ENCODE assay signal across 13 cellular contexts in genomic region chr6:10558575-10558974, GRCh38. TPM values are rescaled to one million over a fixed set of nuclear protein-coding genes. Genes with fewer than 3 reads are reported as not detected.
DNase-seq lines count a peak whose midpoint lies in the region; ATAC-seq and TF ChIP-seq lines count a peak whose summit lies in the region.
"Had no signal": no experiment of that assay in that cellular context is flagged by ENCODE, and none has a peak within 500 bp of the region (broad histone marks: within the 10 kb centered on the region; RNA-seq: fewer than 3 reads in every experiment).

No MANE protein-coding gene starts in this region.

- H3K4me3 ChIP-seq in duodenal mucosa (ENCODE audit: low read depth in 1 of 2, low read length in 2 of 2): peak overlapping the region; percentile 14 to 26
- H3K4me3 ChIP-seq in CD8-positive, alpha-beta memory T cell (ENCODE audit: low read length): no peak overlapping the region
- H3K4me3 ChIP-seq in CD8-positive, alpha-beta T cell (ENCODE audit: low read depth, low read length): no peak overlapping the region
- H3K4me3 ChIP-seq: HAP-1 had no signal

- no peaks in the 10 kb centered on the region for H3K27me3 Mint-ChIP-seq in CD8-positive, alpha-beta memory T cell
- no peaks in the 10 kb centered on the region for H3K27me3 Mint-ChIP-seq in CD8-positive, alpha-beta T cell (ENCODE audit: low read depth)

- no peak overlapping the region for H3K4me3 Mint-ChIP-seq in CD8-positive, alpha-beta memory T cell
- no peak overlapping the region for H3K4me3 Mint-ChIP-seq in CD8-positive, alpha-beta T cell
- no peak overlapping the region for H3K4me3 Mint-ChIP-seq in stimulated activated effector memory CD8-positive, alpha-beta T cell treated with anti-CD3 and anti-CD28 coated beads, Interleukin-12 subunit alpha, Interleukin-12 subunit beta, amount 100 ng/mL, for 72 hours

- no peaks in the 10 kb centered on the region for H3K9me3 ChIP-seq in duodenal mucosa (ENCODE audit: control insufficient read depth in 1 of 2, low read length in 2 of 2)
- no peaks in the 10 kb centered on the region for H3K9me3 ChIP-seq in CD8-positive, alpha-beta memory T cell (ENCODE audit: low read length)
- H3K9me3 ChIP-seq in CD8-positive, alpha-beta T cell (ENCODE audit: low read length): no peaks in the 10 kb centered on the region
- H3K9me3 ChIP-seq: ascending aorta, HAP-1 had no signal

- no peak for TF ChIP-seq CTCF in CD8-positive, alpha-beta T cell (IDR thresholded peaks at IDR 0.05)

- no peak overlapping the region for H3K27ac Mint-ChIP-seq in CD8-positive, alpha-beta memory T cell
- no peak overlapping the region for H3K27ac Mint-ChIP-seq in CD8-positive, alpha-beta T cell
- no peak overlapping the region for H3K27ac Mint-ChIP-seq in stimulated activated effector memory CD8-positive, alpha-beta T cell treated with anti-CD3 and anti-CD28 coated beads, Interleukin-12 subunit alpha, Interleukin-12 subunit beta, amount 100 ng/mL, for 72 hours

- no peaks in the 10 kb centered on the region for H3K27me3 ChIP-seq in duodenal mucosa (ENCODE audit: control insufficient read depth in 1 of 2, insufficient read depth in 2 of 2, low read length in 2 of 2)
- H3K27me3 ChIP-seq in CD8-positive, alpha-beta memory T cell (ENCODE audit: insufficient read depth, low read length, poor library complexity, severe bottlenecking): no peaks in the 10 kb centered on the region
- no peaks in the 10 kb centered on the region for H3K27me3 ChIP-seq in CD8-positive, alpha-beta T cell (ENCODE audit: insufficient read depth, low read length)
- H3K27me3 ChIP-seq: ascending aorta had no signal

- H3K9me3 Mint-ChIP-seq in CD8-positive, alpha-beta memory T cell: peaks cover 0 to 4% (median 0%) of the 10 kb centered on the region in 5 donors
- no peaks in the 10 kb centered on the region for H3K9me3 Mint-ChIP-seq in CD8-positive, alpha-beta T cell
- no peaks in the 10 kb centered on the region for H3K9me3 Mint-ChIP-seq in stimulated activated effector memory CD8-positive, alpha-beta T cell treated with anti-CD3 and anti-CD28 coated beads, Interleukin-12 subunit alpha, Interleukin-12 subunit beta, amount 100 ng/mL, for 72 hours

- no peak overlapping the region for H3K27ac ChIP-seq in duodenal mucosa (ENCODE audit: low read depth, low read length)
- no peak overlapping the region for H3K27ac ChIP-seq in CD8-positive, alpha-beta memory T cell (ENCODE audit: low read depth, low read length)
- H3K27ac ChIP-seq in CD8-positive, alpha-beta T cell (ENCODE audit: low read depth, low read length): no peak overlapping the region
- H3K27ac ChIP-seq: ascending aorta had no signal

- H3K9ac ChIP-seq in duodenal mucosa (ENCODE audit: low read depth in 1 of 2, low read length in 2 of 2): peak overlapping the region in 1 of 2 donors; percentile 10

- intact Hi-C loops in CD8-positive, alpha-beta T cell (cut with DNase I, micrococcal nuclease): no loop called here

- peaks cover 38 to 47% of the 10 kb centered on the region in 2 donors for H3K4me1 ChIP-seq in duodenal mucosa (ENCODE audit: control insufficient read depth in 1 of 2, insufficient read depth in 2 of 2, low read length in 2 of 2)
- H3K4me1 ChIP-seq in CD8-positive, alpha-beta memory T cell (ENCODE audit: insufficient read depth, low read length): no peaks in the 10 kb centered on the region
- H3K4me1 ChIP-seq in CD8-positive, alpha-beta T cell (ENCODE audit: insufficient read depth, low read length): no peaks in the 10 kb centered on the region

- peaks cover 11 to 28% (median 15%) of the 10 kb centered on the region in 3 donors for H3K36me3 Mint-ChIP-seq in CD8-positive, alpha-beta memory T cell
- peaks cover 19% of the 10 kb centered on the region for H3K36me3 Mint-ChIP-seq in CD8-positive, alpha-beta T cell
- H3K36me3 Mint-ChIP-seq in stimulated activated effector memory CD8-positive, alpha-beta T cell treated with anti-CD3 and anti-CD28 coated beads, Interleukin-12 subunit alpha, Interleukin-12 subunit beta, amount 100 ng/mL, for 72 hours: no peaks in the 10 kb centered on the region

- H3K4me1 Mint-ChIP-seq in CD8-positive, alpha-beta memory T cell: peaks cover 0 to 7% (median 4%) of the 10 kb centered on the region in 3 donors
- H3K4me1 Mint-ChIP-seq in CD8-positive, alpha-beta T cell (ENCODE audit: low read depth): peaks cover 1% of the 10 kb centered on the region
- H3K4me1 Mint-ChIP-seq in stimulated activated effector memory CD8-positive, alpha-beta T cell treated with anti-CD3 and anti-CD28 coated beads, Interleukin-12 subunit alpha, Interleukin-12 subunit beta, amount 100 ng/mL, for 72 hours: peaks cover 6% of the 10 kb centered on the region

- DNase-seq in COR-L47 (lab: John Stamatoyannopoulos, UW): peak; percentile 86
- DNase-seq in NCI-H146 treated with DMSO at 0.1 percent for 48 hours (lab: John Stamatoyannopoulos, UW; ENCODE audit: unreplicated experiment): peak; percentile 80
- DNase-seq in mucosa of gallbladder (ENCODE audit: low spot score): peak; percentile 48
- DNase-seq in CD8-positive, alpha-beta memory T cell: no peak
- DNase-seq in activated T-cell treated with anti-CD3 and anti-CD28 coated beads, Interleukin-2, amount 50 U/mL, for 1 hour: no peak
- no peak for DNase-seq in CD8-positive, alpha-beta T cell
- no peak for DNase-seq in stimulated activated effector memory CD8-positive, alpha-beta T cell treated with anti-CD3 and anti-CD28 coated beads, Interleukin-12 subunit alpha, Interleukin-12 subunit beta, amount 100 ng/mL, for 72 hours (ENCODE audit: low spot score in 2 of 2)
- DNase-seq: erythroblast, Kasumi-1, OCI-M1 had no signal

- no peak for ATAC-seq in CD8-positive, alpha-beta T cell
- no peak for ATAC-seq in stimulated activated effector memory CD8-positive, alpha-beta T cell treated with anti-CD3 and anti-CD28 coated beads, Interleukin-12 subunit alpha, Interleukin-12 subunit beta, amount 100 ng/mL, for 72 hours

- H3K36me3 ChIP-seq in duodenal mucosa (ENCODE audit: control insufficient read depth in 1 of 2, insufficient read depth in 2 of 2, low read length in 2 of 2): peaks cover 0 to 3% of the 10 kb centered on the region in 2 donors
- no peaks in the 10 kb centered on the region for H3K36me3 ChIP-seq in CD8-positive, alpha-beta memory T cell (ENCODE audit: insufficient read depth, low read length)
- H3K36me3 ChIP-seq in CD8-positive, alpha-beta T cell (ENCODE audit: insufficient read depth, low read length): no peaks in the 10 kb centered on the region
- H3K36me3 ChIP-seq: ascending aorta, HAP-1 had no signal

- POLR2A ChIA-PET in CD8-positive, alpha-beta memory T cell (lab: Charles Lee): no interaction called here
- POLR2A ChIA-PET in CD8-positive, alpha-beta T cell (lab: Charles Lee): no interaction called here

- CTCF ChIA-PET in CD8-positive, alpha-beta memory T cell (lab: Charles Lee): no interaction called here
- CTCF ChIA-PET in CD8-positive, alpha-beta T cell (lab: Charles Lee): no interaction called here

RNA-seq across cellular contexts. Expression of gene GCNT2, which starts 37.4 kb away (rescaled TPM):
- 9.7 TPM for total RNA-seq in mucosa of gallbladder
- 1 to 10 TPM; 1.3 to 1.4 TPM for total RNA-seq in CD8-positive, alpha-beta memory T cell
- polyA plus RNA-seq in CD8-positive, alpha-beta memory T cell: 1.4 TPM
- total RNA-seq in CD8-positive, alpha-beta T cell: 1 to 10 TPM in 1 of 2 experiments, under 1 TPM in 1; 0.79 to 1.1 TPM

Comparison
In these comparisons a context has a peak if more than half of its experiments do, and no peak if none do; other contexts are left out.
1. DNase-seq: peak in COR-L47 (single experiment), NCI-H146 treated with DMSO at 0.1 percent for 48 hours (single experiment) and mucosa of gallbladder (single experiment); none in CD8-positive, alpha-beta memory T cell (0 of 5), activated T-cell treated with anti-CD3 and anti-CD28 coated beads, Interleukin-2, amount 50 U/mL, for 1 hour (single experiment), CD8-positive, alpha-beta T cell (0 of 7) and stimulated activated effector memory CD8-positive, alpha-beta T cell treated with anti-CD3 and anti-CD28 coated beads, Interleukin-12 subunit alpha, Interleukin-12 subunit beta, amount 100 ng/mL, for 72 hours (0 of 2).
2. H3K4me3 ChIP-seq: peak in duodenal mucosa (2 of 2); none in CD8-positive, alpha-beta memory T cell (single experiment) and CD8-positive, alpha-beta T cell (single experiment).